ENCODE assay signal across 32 cellular contexts in the genomic region with DNA sequence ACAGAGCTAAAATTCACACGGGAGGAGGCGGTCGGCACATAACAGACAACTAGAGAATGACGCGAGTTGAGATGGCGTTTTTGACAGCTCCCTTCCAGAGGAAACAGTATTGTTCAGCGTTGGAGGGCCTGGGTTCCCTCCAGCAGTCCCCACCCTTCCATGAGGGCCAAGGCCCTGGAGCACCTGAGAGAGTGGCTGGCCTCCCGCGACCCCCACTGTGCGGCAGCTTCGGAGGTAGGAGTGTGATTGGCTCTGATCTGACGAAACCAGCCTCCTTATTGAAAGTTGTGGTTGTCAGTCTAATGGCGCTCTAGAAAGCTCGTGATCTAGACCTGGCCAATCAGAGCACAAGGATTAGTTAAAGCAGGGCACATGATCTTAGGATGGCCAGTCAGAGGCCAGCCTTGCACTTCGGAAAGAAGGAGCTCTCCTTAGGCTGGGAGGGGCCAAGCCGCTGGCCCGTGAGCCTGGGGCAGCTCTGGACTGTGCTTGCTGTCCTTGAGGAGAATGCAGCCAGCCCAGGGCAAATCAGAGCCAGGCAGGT.
DNase-seq lines count a peak whose midpoint lies in the region; ATAC-seq and TF ChIP-seq lines count a peak whose summit lies in the region.
"Had no signal": no experiment of that assay in that cellular context is flagged by ENCODE, and none has a peak within 500 bp of the region (broad histone marks: within the 10 kb centered on the region; RNA-seq: fewer than 3 reads in every experiment).

No MANE protein-coding gene starts in this region.

- H2BK5ac ChIP-seq in H9 (ENCODE audit: insufficient read length, low read length) = no peak overlapping the region

- H3K14ac ChIP-seq in H9 (ENCODE audit: insufficient read depth, low read length) = peak overlapping the region; percentile 44; the same call in 1 of the 2 replicates

- peak overlapping the region; percentile 85 for H3K18ac ChIP-seq in H9 (ENCODE audit: insufficient read length, low read depth, low read length)

- H3K79me2 ChIP-seq in H9 (ENCODE audit: insufficient read depth, low read length) = no peaks in the 10 kb centered on the region
- H3K79me2 ChIP-seq: hepatocyte had no signal

- no peak overlapping the region for H2BK15ac ChIP-seq in H9 (ENCODE audit: low read depth, low read length)

- H3K36me3 Mint-ChIP-seq in H9 (ENCODE audit: insufficient read depth in 1 of 3, low read depth in 3 of 3) = no peaks in the 10 kb centered on the region; a peak in 1 of 7 replicates
- H3K36me3 Mint-ChIP-seq: activated naive CD8-positive, alpha-beta T cell treated with anti-CD3 and anti-CD28 coated beads, Interleukin-2, amount 10 ng/mL, durations not matched to agents 7 days and 5 days; CD8-positive, alpha-beta T cell; mesothelial cell of epicardium; naive B cell; T-cell had no signal

- H3K4me1 ChIP-seq in H9 (ENCODE audit: insufficient read depth, low read length) = peaks cover 6% of the 10 kb centered on the region; the same call in 1 of the 2 replicates
- no peaks in the 10 kb centered on the region for H3K4me1 ChIP-seq in foreskin keratinocyte
- H3K4me1 ChIP-seq: A549, left lung, SJCRH30, stomach had no signal

- no peaks in the 10 kb centered on the region for H3K79me1 ChIP-seq in H9 (ENCODE audit: insufficient read depth, low read depth, low read length, poor library complexity, severe bottlenecking)

- H2BK120ac ChIP-seq in H9 (ENCODE audit: low read depth, low read length, poor library complexity, severe bottlenecking) = no peak overlapping the region

- no peak overlapping the region for H3K4ac ChIP-seq in H9 (ENCODE audit: low read depth, low read length)

- H3K23me2 ChIP-seq in H9 (ENCODE audit: insufficient read length, low read depth, low read length, poor library complexity, severe bottlenecking) = no peaks in the 10 kb centered on the region

- H3K27me3 ChIP-seq in H9 (ENCODE audit: insufficient read depth, low read length) = no peaks in the 10 kb centered on the region
- H3K27me3 ChIP-seq in foreskin keratinocyte = no peaks in the 10 kb centered on the region
- H3K27me3 ChIP-seq: hepatocyte, left lung, SJCRH30, stomach had no signal

- TF ChIP-seq CTCF in 22Rv1 (IDR thresholded peaks at IDR 0.05) (no peak), H9 (conservative IDR thresholded peaks at IDR 0.05) (no peak), foreskin fibroblast (IDR thresholded peaks at IDR 0.05; ENCODE audit: low read depth, low read length) (no peak), foreskin keratinocyte (conservative IDR thresholded peaks at IDR 0.05) (no peak)

- H3K9me3 ChIP-seq in H9 (ENCODE audit: control insufficient read depth, low read depth, low read length) = no peaks in the 10 kb centered on the region
- H3K9me3 ChIP-seq: A549, SJCRH30 had no signal

- peak overlapping the region in 2 of 3 experiments; percentile 76 to 84; a peak in 2 of 7 replicates for H3K27ac Mint-ChIP-seq in H9
- H3K27ac Mint-ChIP-seq: activated naive CD8-positive, alpha-beta T cell treated with anti-CD3 and anti-CD28 coated beads, Interleukin-2, amount 10 ng/mL, durations not matched to agents 7 days and 5 days; CD8-positive, alpha-beta T cell; effector memory CD8-positive, alpha-beta T cell; mesothelial cell of epicardium; T-cell had no signal

- no peak overlapping the region for H3K23ac ChIP-seq in H9 (ENCODE audit: insufficient read length, low read depth, low read length)

- no peak overlapping the region for H4K8ac ChIP-seq in H9 (replicated peaks; ENCODE audit: insufficient read length, low read depth, low read length)

- H4K5ac ChIP-seq in H9 (ENCODE audit: insufficient read length, low read depth, low read length) = no peak overlapping the region

- no peak overlapping the region for H3K56ac ChIP-seq in H9 (ENCODE audit: insufficient read length, low read depth, low read length)

- H3K27ac ChIP-seq in 22Rv1 (0 out of 2 replicates have a peak overlapping the region, but pooled peaks have one; percentile 18), H9 (ENCODE audit: insufficient read length, low read depth, low read length) (no peak overlapping the region), foreskin keratinocyte (no peak overlapping the region)
- H3K27ac ChIP-seq: A549, coronary artery, hepatocyte, left lung, SJCRH30, stomach had no signal

- H3K4me2 ChIP-seq in H9 (ENCODE audit: insufficient read depth, insufficient read length, low read length) = no peak overlapping the region
- H3K4me2 ChIP-seq: A549, hepatocyte, smooth muscle cell had no signal

- H3K4me1 Mint-ChIP-seq in H9 = peaks cover 22 to 28% of the 10 kb centered on the region in 2 experiments
- H3K4me1 Mint-ChIP-seq: activated naive CD8-positive, alpha-beta T cell treated with anti-CD3 and anti-CD28 coated beads, Interleukin-2, amount 10 ng/mL, durations not matched to agents 7 days and 5 days; naive B cell; T-cell had no signal

- H3K4me3 ChIP-seq in foreskin fibroblast (ENCODE audit: low read depth in 1 of 2, low read length in 2 of 2) = no peak overlapping the region
- H3K4me3 ChIP-seq: A549, coronary artery, hepatocyte, left lung, SJCRH30, smooth muscle cell, stomach had no signal

- H4K20me1 ChIP-seq in H9 (ENCODE audit: control insufficient read depth, insufficient read depth, insufficient read length) = no peaks in the 10 kb centered on the region

- WGBS in H9 (ENCODE audit: extremely low coverage, insufficient read length, low lambda C conversion rate) = no CpG with 5 or more reads among the region's 17 CpGs

- H3K9me3 Mint-ChIP-seq in H9 = 0 out of 5 replicates have a peak, but pooled peaks cover 0 to 2% of the 10 kb centered on the region in 2 experiments
- H3K9me3 Mint-ChIP-seq: activated naive CD8-positive, alpha-beta T cell treated with anti-CD3 and anti-CD28 coated beads, Interleukin-2, amount 10 ng/mL, durations not matched to agents 7 days and 5 days; CD8-positive, alpha-beta T cell; mesothelial cell of epicardium had no signal

- no peak overlapping the region for H2AFZ ChIP-seq in H9 (ENCODE audit: low read length)
- H2AFZ ChIP-seq: hepatocyte had no signal

- H3K27me3 Mint-ChIP-seq in H9 (ENCODE audit: low read depth) = peaks cover 2% of the 10 kb centered on the region
- H3K27me3 Mint-ChIP-seq: activated naive CD8-positive, alpha-beta T cell treated with anti-CD3 and anti-CD28 coated beads, Interleukin-2, amount 10 ng/mL, durations not matched to agents 7 days and 5 days; effector memory CD8-positive, alpha-beta T cell; naive B cell; T-cell had no signal

- no peak overlapping the region for H3K4me3 Mint-ChIP-seq in H9
- H3K4me3 Mint-ChIP-seq: activated naive CD8-positive, alpha-beta T cell treated with anti-CD3 and anti-CD28 coated beads, Interleukin-2, amount 10 ng/mL, durations not matched to agents 7 days and 5 days; CD8-positive, alpha-beta T cell; effector memory CD8-positive, alpha-beta T cell; mesothelial cell of epicardium; naive B cell; T-cell had no signal

- peak; percentile 60 for DNase-seq in H9
- peak; percentile 51 for DNase-seq in RPMI8226
- DNase-seq in islet precursor cell = peak; percentile 49
- DNase-seq in foreskin fibroblast = no peak
- no peak for DNase-seq in activated effector memory CD4-positive, alpha-beta T cell treated with Interleukin-2 at 50 U/mL for 16 hours
- no peak for DNase-seq in foreskin keratinocyte
- DNase-seq: activated CD4-positive, alpha-beta T cell treated with anti-CD3 and anti-CD28 coated beads for 1 hour; activated effector memory CD4-positive, alpha-beta T cell treated with anti-CD3 and anti-CD28 coated beads, Interleukin-2, amount 50 U/mL, for 16 hours; activated naive CD8-positive, alpha-beta T cell treated with anti-CD3 and anti-CD28 coated beads, Interleukin-2, amount 10 ng/mL, durations not matched to agents 7 days and 5 days; activated T-cell treated with anti-CD3 and anti-CD28 coated beads for 4 hours; CD8-positive, alpha-beta T cell; DMS79 treated with DMSO at 0.1 percent for 48 hours; effector memory CD8-positive, alpha-beta T cell; KG1; MM.1S; naive B cell; NCI-H1694 treated with DMSO at 0.1 percent for 48 hours; NCI-H526; SJCRH30; stimulated activated CD4-positive, alpha-beta T cell treated with anti-CD3 and anti-CD28 coated beads, Interleukin-1b, Interleukin-23, amount 100 ng/mL, for 48 hours; stomach; T-cell; trophoblast cell had no signal

- ATAC-seq in foreskin keratinocyte (no peak), GM21528 (IDR thresholded peaks at IDR 0.05; ENCODE audit: low FRiP score, unreplicated experiment) (no peak)
- ATAC-seq: A549; CD8-positive, alpha-beta T cell; effector memory CD8-positive, alpha-beta T cell; esophagus mucosa; T-cell had no signal

- H3K9ac ChIP-seq in H9 (ENCODE audit: extremely low read depth, insufficient read length, low read length) = no peak overlapping the region

- H2AK5ac ChIP-seq in H9 (ENCODE audit: insufficient read length, low read length) = no peak overlapping the region

- H2BK20ac ChIP-seq in H9 (ENCODE audit: low read depth, low read length, poor library complexity, severe bottlenecking) = no peak overlapping the region

- no peak overlapping the region for H3T11ph ChIP-seq in H9 (ENCODE audit: low read length)

- no peak overlapping the region for H2BK12ac ChIP-seq in H9 (ENCODE audit: insufficient read length, low read depth, low read length)

- H4K91ac ChIP-seq in H9 (ENCODE audit: insufficient read length, low read depth, low read length) = no peak overlapping the region

Comparison
In these comparisons a context has a peak if more than half of its experiments do, and no peak if none do; other contexts are left out.
1. DNase-seq: peak in H9 (single experiment), RPMI8226 (single experiment) and islet precursor cell (single experiment); none in foreskin fibroblast (0 of 2), activated effector memory CD4-positive, alpha-beta T cell treated with Interleukin-2 at 50 U/mL for 16 hours (single experiment) and foreskin keratinocyte (0 of 2).